In genomic region chr6:63635563-63636515, GRCh38 we compare ENCODE assay signal across 8 cellular contexts. TPM values are rescaled to one million over a fixed set of nuclear protein-coding genes. Genes with fewer than 3 reads are reported as not detected.
DNase-seq lines count a peak whose midpoint lies in the region; TF ChIP-seq lines count a peak whose summit lies in the region.

Gene PHF3, plus strand, starts transcription at chr6:63635802. Its CDS starts 10,750 bp downstream, at chr6:63646552.

- peak within 1 kb of the TSS; percentile 71 for H3K4me2 ChIP-seq in neuronal stem cell (ENCODE audit: insufficient read depth, low read length, poor library complexity, severe bottlenecking)

- H2BK15ac ChIP-seq in neuronal stem cell (ENCODE audit: low read length), result peak within 1 kb of the TSS; percentile 94

- peak; percentile 96 for DNase-seq in GM06990 (ENCODE audit: extremely low read depth, insufficient read length)
- DNase-seq in HFF-Myc (ENCODE audit: extremely low read depth, low read depth), result peak; percentile 29
- DNase-seq in NAMALWA (ENCODE audit: low spot score), result peak; percentile 95
- peak; percentile 88 for DNase-seq in SK-MEL-5 (ENCODE audit: low read depth, low spot score)
- DNase-seq in activated naive CD4-positive, alpha-beta T cell treated with Interleukin-2 at 50 U/mL for 16 hours, result peak; percentile 92
- peak; percentile 78 for DNase-seq in foreskin melanocyte
- peak; percentile 92 for DNase-seq in neuronal stem cell (ENCODE audit: low spot score)

- H3K27me3 ChIP-seq in GM06990 (replicated peaks; ENCODE audit: control insufficient read depth, insufficient read depth, low read length), result no peaks in the 10 kb centered on the region
- H3K27me3 ChIP-seq in neuronal stem cell (ENCODE audit: control insufficient read depth in 3 of 3, insufficient read depth in 3 of 3, low read depth in 1 of 3, low read length in 3 of 3), result no peaks in the 10 kb centered on the region

- H3K9me3 ChIP-seq in neuronal stem cell (replicated peaks in 1 of 2; ENCODE audit: control insufficient read depth in 2 of 2, insufficient read depth in 1 of 2, low read depth in 1 of 2, low read length in 2 of 2), result no peaks in the 10 kb centered on the region

- peak within 1 kb of the TSS; percentile 88 for H3K4me3 ChIP-seq in GM06990 (replicated peaks; ENCODE audit: low read depth, low read length)
- H3K4me3 ChIP-seq in HFF-Myc (replicated peaks; ENCODE audit: low read depth, low read length), result peak within 1 kb of the TSS; percentile 86
- H3K4me3 ChIP-seq in neuronal stem cell (ENCODE audit: low read length in 2 of 2), result peak within 1 kb of the TSS; percentile 91 to 99

- peak within 1 kb of the TSS; percentile 99 for H3K9ac ChIP-seq in neuronal stem cell (ENCODE audit: low read depth, low read length, poor library complexity)

- H2AK5ac ChIP-seq in neuronal stem cell (ENCODE audit: low read depth, low read length), result peak within 1 kb of the TSS; percentile 92

- H3K36me3 ChIP-seq in GM06990 (ENCODE audit: control insufficient read depth, insufficient read depth, low read length) (no peaks in the 10 kb centered on the region), neuronal stem cell (replicated peaks in 1 of 2; ENCODE audit: control insufficient read depth in 2 of 2, insufficient read depth in 2 of 2, low read length in 2 of 2) (no peaks in the 10 kb centered on the region)

- H3K4me1 ChIP-seq in neuronal stem cell (ENCODE audit: control insufficient read depth in 2 of 2, insufficient read depth in 1 of 2, low read depth in 1 of 2, low read length in 2 of 2), result peaks cover 3 to 7% of the 10 kb centered on the region in 2 donors

- peak within 1 kb of the TSS; percentile 66 for H3K4ac ChIP-seq in neuronal stem cell (ENCODE audit: low read length)

- H2AFZ ChIP-seq in neuronal stem cell (ENCODE audit: low read length), result peak within 1 kb of the TSS; percentile 99

- peaks cover 2% of the 10 kb centered on the region for H3K79me1 ChIP-seq in neuronal stem cell (ENCODE audit: low read depth, low read length)

- peak within 1 kb of the TSS; percentile 99 for H3K18ac ChIP-seq in neuronal stem cell (ENCODE audit: low read length)

- peak within 1 kb of the TSS; percentile 99 for H2BK5ac ChIP-seq in neuronal stem cell (ENCODE audit: low read length)

- TF ChIP-seq CTCF in GM06990 (IDR thresholded peaks at IDR 0.05; ENCODE audit: insufficient read depth, low read length, poor library complexity, severe bottlenecking) (no peak), HFF-Myc (IDR thresholded peaks at IDR 0.05; ENCODE audit: low read depth, low read length, missing control alignments) (no peak), subcutaneous adipose tissue (IDR thresholded peaks at IDR 0.05; ENCODE audit: low read depth) (no peak)

- peak within 1 kb of the TSS; percentile 65 for H4K8ac ChIP-seq in neuronal stem cell (ENCODE audit: low read depth, low read length)

- no CpG with 5 or more reads among the region's 127 CpGs for WGBS in neuronal stem cell (ENCODE audit: extremely low coverage in 2 of 2, insufficient read length in 2 of 2, insufficient replicate concordance in 1 of 2), 2 donors

- in situ Hi-C loops in SK-MEL-5 (cut with HindIII; ENCODE audit: low pct_unique_long_range_greater_than_20kb, low sequenced_read_pairs), result no loop called here

- H3K23ac ChIP-seq in neuronal stem cell (ENCODE audit: low read depth, low read length, poor library complexity), result peak within 1 kb of the TSS; percentile 96

- H2BK120ac ChIP-seq in neuronal stem cell (ENCODE audit: low read depth, low read length), result peak within 1 kb of the TSS; percentile 47

- H3K14ac ChIP-seq in neuronal stem cell (ENCODE audit: low read length), result peak within 1 kb of the TSS; percentile 94

- peak within 1 kb of the TSS; percentile 98 for H3K27ac ChIP-seq in neuronal stem cell (replicated peaks; ENCODE audit: low read length)

- no peak within 1 kb of the TSS for H2BK12ac ChIP-seq in neuronal stem cell (ENCODE audit: low read length)

- H4K91ac ChIP-seq in neuronal stem cell (ENCODE audit: low read depth, low read length, poor library complexity), result peak within 1 kb of the TSS; percentile 24

RNA-seq across cellular contexts. Expression of gene PHF3, which starts in this region (rescaled TPM):
- total RNA-seq in SK-MEL-5 (2014; rRNA removed; shearing (Covaris generic)), result 43.9 and 48.1 TPM in 2 replicates
- polyA plus RNA-seq in SK-MEL-5 (2015; cell fraction: cytosol; rRNA removed), result 11.6 and 14.8 TPM in 2 replicates
- 13.9 and 15.4 TPM in 2 replicates for polyA plus RNA-seq in SK-MEL-5 (2015; cell fraction: nucleus; rRNA removed)
- polyA plus RNA-seq in neuronal stem cell (2013, experiment 1 of 2), result 35.4 TPM
- 35.9 TPM for polyA plus RNA-seq in neuronal stem cell (2013, experiment 2 of 2)
- total RNA-seq in subcutaneous adipose tissue, result 100 to 1,000 TPM in 1 of 4 donors, 10 to 100 TPM in 3; 83.0 to 110 (median 91.3) TPM

Comparison
In these comparisons a context has a peak if more than half of its experiments do, and no peak if none do; other contexts are left out.
1. Peak in every context shown above with its lines: DNase-seq, H3K4me3 ChIP-seq and H3K27ac ChIP-seq.
2. DNase-seq: peak in every context shown above with its lines; median percentile 96 in GM06990; 95 in NAMALWA; 92 in activated naive CD4-positive, alpha-beta T cell treated with Interleukin-2 at 50 U/mL for 16 hours; 92 in neuronal stem cell; 88 in SK-MEL-5; 78 in foreskin melanocyte; 29 in HFF-Myc.